ENCODE assay signal across 19 cellular contexts in genomic region chr4:148514581-148514980, GRCh38.
DNase-seq lines count a peak whose midpoint lies in the region; ATAC-seq, FAIRE-seq and TF ChIP-seq lines count a peak whose summit lies in the region.
"Had no signal": no experiment of that assay in that cellular context is flagged by ENCODE, and none has a peak within 500 bp of the region (broad histone marks: within the 10 kb centered on the region; RNA-seq: fewer than 3 reads in every experiment).

No MANE protein-coding gene starts in this region.

- H3K4me3 ChIP-seq in mammary epithelial cell (replicated peaks in 1 of 3; ENCODE audit: insufficient read depth in 1 of 3, low read depth in 2 of 3, low read length in 3 of 3) (no peak overlapping the region), endothelial cell of umbilical vein (replicated peaks in 1 of 3; ENCODE audit: insufficient read depth in 1 of 3, low read depth in 1 of 3, low read length in 3 of 3) (peak overlapping the region in 1 of 3 experiments; percentile 26), neural cell (ENCODE audit: low read length) (no peak overlapping the region)
- H3K4me3 ChIP-seq: BLaER1 had no signal

- dilution Hi-C loops in mammary epithelial cell (cut with HindIII; ENCODE audit: low sequenced_read_pairs) = no loop called here
- dilution Hi-C loops in endothelial cell of umbilical vein (cut with MboI; ENCODE audit: extremely low pct_ligation_motif_present, low sequenced_read_pairs) = no loop called here

- no peaks in the 10 kb centered on the region for H3F3A ChIP-seq in neural cell (ENCODE audit: insufficient read depth, low read length, poor library complexity, severe bottlenecking)

- no peaks in the 10 kb centered on the region for H3K9me3 ChIP-seq in mammary epithelial cell (replicated peaks; ENCODE audit: insufficient read depth, low read length)
- H3K9me3 ChIP-seq in endothelial cell of umbilical vein (replicated peaks; ENCODE audit: control insufficient read depth, insufficient read depth, low read length) = no peaks in the 10 kb centered on the region
- H3K9me3 ChIP-seq in neural cell (ENCODE audit: low read length) = no peaks in the 10 kb centered on the region
- H3K9me3 ChIP-seq: BLaER1 had no signal

- CTCF ChIA-PET in MCF 10A (lab: Yijun Ruan, JAX) = interaction anchor here (0.6 kb wide), 1 partner anchor 197 kb away, joined by 3 read pairs; no protein-coding TSS in a partner anchor
- CTCF ChIA-PET in mammary epithelial cell (lab: Charles Lee; ENCODE audit: low non-redundant PET) = no interaction called here
- CTCF ChIA-PET in endothelial cell of umbilical vein (lab: Charles Lee) = interaction anchor here (1.1 kb wide), 1 partner anchor 517 kb away, joined by 5 read pairs; no protein-coding TSS in a partner anchor

- H3K27me3 Mint-ChIP-seq in MCF 10A (ENCODE audit: insufficient read depth, unreplicated experiment) = no peaks in the 10 kb centered on the region
- H3K27me3 Mint-ChIP-seq: CD4-positive, alpha-beta memory T cell had no signal

- H3K9me3 Mint-ChIP-seq in MCF 10A (ENCODE audit: unreplicated experiment) = no peaks in the 10 kb centered on the region

- intact Hi-C loops in MCF 10A (cut with micrococcal nuclease) (no loop called here), mammary epithelial cell (cut with micrococcal nuclease) (loop anchor here (5.0 kb wide), 1 partner anchor 72 kb away; the partner anchor contains the start of gene NR3C2), endothelial cell of umbilical vein (cut with micrococcal nuclease) (loop anchor here (2.0 to 10.0 kb wide), 2 partner anchors 160 to 520 kb away; no protein-coding TSS in a partner anchor)

- H4K20me1 ChIP-seq in mammary epithelial cell (ENCODE audit: insufficient read depth, low read length) (no peaks in the 10 kb centered on the region), endothelial cell of umbilical vein (replicated peaks; ENCODE audit: control insufficient read depth, extremely low read depth, insufficient read depth, low read length) (no peaks in the 10 kb centered on the region), neural cell (ENCODE audit: insufficient read depth) (no peaks in the 10 kb centered on the region)
- H4K20me1 ChIP-seq: BLaER1 had no signal

- H3K4me3 Mint-ChIP-seq in MCF 10A (ENCODE audit: unreplicated experiment) = no peak overlapping the region
- H3K4me3 Mint-ChIP-seq: CD4-positive, alpha-beta memory T cell; HFFc6 had no signal

- H3K27me3 ChIP-seq in mammary epithelial cell (ENCODE audit: insufficient read depth, low read length) = no peaks in the 10 kb centered on the region
- no peaks in the 10 kb centered on the region for H3K27me3 ChIP-seq in endothelial cell of umbilical vein (ENCODE audit: control insufficient read depth in 2 of 2, insufficient read depth in 2 of 2, low read length in 2 of 2)
- H3K27me3 ChIP-seq in neural cell (ENCODE audit: insufficient read depth, low read depth, low read length) = no peaks in the 10 kb centered on the region
- H3K27me3 ChIP-seq: BLaER1 had no signal

- H3K4me2 ChIP-seq in mammary epithelial cell (ENCODE audit: insufficient read depth, low read depth, low read length) (no peak overlapping the region), endothelial cell of umbilical vein (ENCODE audit: insufficient read depth, low read length) (peak overlapping the region; percentile 92), neural cell (ENCODE audit: low read length) (no peak overlapping the region)
- H3K4me2 ChIP-seq: BLaER1 had no signal

- 64% methylated on average over 2 of the region's 2 CpGs for WGBS in mammary epithelial cell (ENCODE audit: low coverage, missing lambda C conversion rate)

- no peak overlapping the region for H3K9ac ChIP-seq in mammary epithelial cell (ENCODE audit: insufficient read depth, low read length)
- H3K9ac ChIP-seq in endothelial cell of umbilical vein (replicated peaks; ENCODE audit: extremely low read depth, insufficient read depth, low read length) = peak overlapping the region; percentile 67
- no peak overlapping the region for H3K9ac ChIP-seq in neural cell (ENCODE audit: low read length)
- H3K9ac ChIP-seq: BLaER1 had no signal

- no peaks in the 10 kb centered on the region for H3K36me3 Mint-ChIP-seq in MCF 10A (ENCODE audit: insufficient read depth, unreplicated experiment)
- H3K36me3 Mint-ChIP-seq: CD4-positive, alpha-beta memory T cell had no signal

- POLR2A ChIA-PET in MCF 10A (lab: Yijun Ruan, JAX) (no interaction called here), endothelial cell of umbilical vein (lab: Charles Lee) (no interaction called here)

- TF ChIP-seq EP300 in neural cell (conservative IDR thresholded peaks at IDR 0.05; ENCODE audit: poor library complexity, severe bottlenecking) = peak; percentile 27

- H3K4me1 ChIP-seq in mammary epithelial cell (ENCODE audit: insufficient read depth, low read length) (peaks cover 8% of the 10 kb centered on the region), endothelial cell of umbilical vein (ENCODE audit: control insufficient read depth, extremely low read depth, insufficient read depth, low read length) (peaks cover 31% of the 10 kb centered on the region)
- H3K4me1 ChIP-seq: BLaER1 had no signal

- H3K27ac ChIP-seq in mammary epithelial cell (ENCODE audit: insufficient read depth, low read depth, low read length) (no peak overlapping the region), endothelial cell of umbilical vein (ENCODE audit: insufficient read depth, low read depth, low read length) (peak overlapping the region; percentile 93), neural cell (ENCODE audit: low read length) (no peak overlapping the region)
- H3K27ac ChIP-seq: BLaER1 had no signal

- H2AFZ ChIP-seq in mammary epithelial cell (ENCODE audit: low read depth, low read length) (no peak overlapping the region), endothelial cell of umbilical vein (ENCODE audit: low read depth, low read length) (no peak overlapping the region), neural cell (ENCODE audit: low read depth, low read length) (no peak overlapping the region)

- H3K79me2 ChIP-seq in mammary epithelial cell (ENCODE audit: insufficient read depth, low read length) (no peaks in the 10 kb centered on the region), endothelial cell of umbilical vein (ENCODE audit: control insufficient read depth, insufficient read depth, low read length) (no peaks in the 10 kb centered on the region), neural cell (replicated peaks; ENCODE audit: insufficient read depth, low read length) (no peaks in the 10 kb centered on the region)

- no peaks in the 10 kb centered on the region for H3K9me2 ChIP-seq in neural cell (ENCODE audit: insufficient read depth, low read length)

- no peak for ATAC-seq in HG02642 (IDR thresholded peaks at IDR 0.05; ENCODE audit: poor library complexity, unreplicated experiment)
- ATAC-seq in HG03095 (IDR thresholded peaks at IDR 0.05; ENCODE audit: unreplicated experiment) = no peak
- ATAC-seq: HepG2 had no signal

- no TSS peak for BruUV-seq in MCF 10A (replicated peaks; lab: Mats Ljungman, UMichigan)
- BruUV-seq in mammary epithelial cell (replicated peaks; lab: Mats Ljungman, UMichigan) = no TSS peak
- no TSS peak for BruUV-seq in endothelial cell of umbilical vein (replicated peaks; lab: Mats Ljungman, UMichigan)

- TF ChIP-seq RAD21 in neural cell (conservative IDR thresholded peaks at IDR 0.05) = no peak

- no peaks in the 10 kb centered on the region for H3K9me1 ChIP-seq in endothelial cell of umbilical vein (replicated peaks; ENCODE audit: control insufficient read depth, extremely low read depth, insufficient read depth, low read length)

- peak; percentile 73 for FAIRE-seq in endothelial cell of umbilical vein (lab: Jason Lieb, UNC)
- FAIRE-seq: A204.1, H54, HepG2 had no signal

- peaks cover 8% of the 10 kb centered on the region for H3K4me1 Mint-ChIP-seq in MCF 10A (ENCODE audit: insufficient read depth, unreplicated experiment)
- H3K4me1 Mint-ChIP-seq: CD4-positive, alpha-beta memory T cell had no signal

- DNase-seq in MCF 10A (ENCODE audit: unreplicated experiment) = no peak
- no peak for DNase-seq in mammary epithelial cell
- peak; percentile 69 for DNase-seq in endothelial cell of umbilical vein (ENCODE audit: low read depth, low spot score)
- DNase-seq in SHP77 (lab: John Stamatoyannopoulos, UW) = no peak
- DNase-seq: CD4-positive, alpha-beta memory T cell; DMS79; HFFc6; KBM-7; MV-4-11; NCI-H1694 treated with DMSO at 0.1 percent for 48 hours; NCI-H510A treated with DMSO at 0.1 percent for 48 hours; NCI-H774 had no signal

- H3K27ac Mint-ChIP-seq in MCF 10A (ENCODE audit: low read depth, unreplicated experiment) = peak overlapping the region; percentile 1
- H3K27ac Mint-ChIP-seq: CD4-positive, alpha-beta memory T cell; HFFc6 had no signal

- in situ Hi-C loops in mammary epithelial cell (cut with MboI; ENCODE audit: low sequenced_read_pairs in 2 of 2) = no loop called here

- H3K36me3 ChIP-seq in mammary epithelial cell (ENCODE audit: insufficient read depth, low read length) (no peaks in the 10 kb centered on the region), endothelial cell of umbilical vein (ENCODE audit: control insufficient read depth in 2 of 2, extremely low read depth in 1 of 2, insufficient read depth in 2 of 2, low read length in 2 of 2) (no peaks in the 10 kb centered on the region), neural cell (ENCODE audit: insufficient read depth, low read length) (no peaks in the 10 kb centered on the region)
- H3K36me3 ChIP-seq: BLaER1 had no signal

- TF ChIP-seq POLR2A in endothelial cell of umbilical vein (IDR thresholded peaks at IDR 0.05; ENCODE audit: low read depth, low read length) = no peak

- TF ChIP-seq CTCF in MCF 10A (IDR thresholded peaks at IDR 0.05; ENCODE audit: unreplicated experiment) (no peak), mammary epithelial cell (conservative IDR thresholded peaks at IDR 0.05 in 1 of 2, IDR thresholded peaks at IDR 0.05 in 1 of 2; ENCODE audit: extremely low read depth in 1 of 2, insufficient read depth in 1 of 2, low read depth in 1 of 2, low read length in 2 of 2) (no peak), endothelial cell of umbilical vein (IDR thresholded peaks at IDR 0.05; ENCODE audit: extremely low read depth in 1 of 2, insufficient read depth in 1 of 2, low read depth in 1 of 2, low read length in 2 of 2) (no peak), neural cell (IDR thresholded peaks at IDR 0.05; ENCODE audit: poor library complexity, severe bottlenecking) (no peak)

TF ChIP-seq in endothelial cell of umbilical vein, 7 proteins besides CTCF, POLR2A, EP300 and RAD21:
- no peak for TF ChIP-seq POLR2AphosphoS5 (IDR thresholded peaks at IDR 0.05; ENCODE audit: insufficient read depth, low read depth, low read length)
- TF ChIP-seq JUN (IDR thresholded peaks at IDR 0.05; ENCODE audit: borderline replicate concordance, insufficient read depth, insufficient read length, low read depth) = no peak
- no peak for TF ChIP-seq GATA2 (IDR thresholded peaks at IDR 0.05; ENCODE audit: insufficient read depth, insufficient read length, low read depth, low read length)
